Comparison of ENCODE assay signal across 2 cellular contexts in genomic region chr10:13053208-13053607, GRCh38. TPM values are rescaled to one million over a fixed set of nuclear protein-coding genes. Genes with fewer than 3 reads are reported as not detected.
"Had no signal": no experiment of that assay in that cellular context is flagged by ENCODE, and none has a peak within 500 bp of the region (broad histone marks: within the 10 kb centered on the region; RNA-seq: fewer than 3 reads in every experiment).

No MANE protein-coding gene starts in this region.

RNA-seq across cellular contexts. Expression of gene CCDC3, which starts 51.7 kb away (rescaled TPM):
- total RNA-seq: G401 had no signal
- polyA plus RNA-seq: GM12878 had no signal
